9 cellular contexts compared by ENCODE assay signal in the genomic region with DNA sequence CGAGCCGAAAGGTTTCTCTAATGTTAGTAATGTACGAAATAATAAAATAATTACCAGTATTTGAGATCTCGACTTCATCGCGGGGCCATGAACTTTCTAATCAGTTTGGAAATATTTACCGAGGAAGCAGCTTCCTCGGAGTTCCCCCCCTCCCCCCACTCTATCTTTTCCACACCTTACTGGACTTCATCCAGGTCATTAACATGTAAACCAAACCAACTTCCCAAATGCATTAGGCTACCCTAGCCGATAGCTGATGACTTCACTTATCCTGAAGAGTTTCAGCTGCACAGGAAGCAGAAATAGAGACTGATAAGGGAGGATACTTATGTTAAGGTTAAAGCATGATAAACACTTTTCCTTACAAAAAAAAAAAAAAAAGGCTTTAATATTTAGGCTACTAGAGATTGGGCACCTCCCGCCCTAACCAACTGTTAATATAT. TPM values are rescaled to one million over a fixed set of nuclear protein-coding genes. Genes with fewer than 3 reads are reported as not detected.
DNase-seq lines count a peak whose midpoint lies in the region; ATAC-seq, FAIRE-seq and TF ChIP-seq lines count a peak whose summit lies in the region.
"Had no signal": no experiment of that assay in that cellular context is flagged by ENCODE, and none has a peak within 500 bp of the region (broad histone marks: within the 10 kb centered on the region; RNA-seq: fewer than 3 reads in every experiment).

No MANE protein-coding gene starts in this region.

- no peak for DNase-seq in stimulated activated naive CD8-positive, alpha-beta T cell treated with anti-CD3 and anti-CD28 coated beads, Interleukin-15, Interleukin-2, amounts not matched to agents 100 U/mL and 50 U/mL, for 24 hours
- no peak for DNase-seq in ascending aorta (ENCODE audit: low spot score in 2 of 2)
- no peak for DNase-seq in lower leg skin (ENCODE audit: low spot score in 2 of 2)
- DNase-seq in upper lobe of right lung: no peak
- no peak for DNase-seq in RCC 7860 (ENCODE audit: low spot score)
- no peak for DNase-seq in T-helper 9 cell
- no peak for DNase-seq in central memory CD4-positive, alpha-beta T cell

- H3K27me3 ChIP-seq in ascending aorta (no peaks in the 10 kb centered on the region), upper lobe of right lung (no peaks in the 10 kb centered on the region)

- H3K4me3 ChIP-seq in ascending aorta (peak overlapping the region; percentile 75 to 83), lower leg skin (ENCODE audit: low read depth, poor library complexity, severe bottlenecking) (peak overlapping the region; percentile 29), upper lobe of right lung (peak overlapping the region; percentile 75)

- intact Hi-C loops in ascending aorta (cut with DNase I) (loop anchor here (1.0 to 10.0 kb wide), 8 partner anchors 152 to 1520 kb away; a partner anchor contains a TSS), lower leg skin (cut with DNase I; ENCODE audit: low total_unique reads) (no loop called here), upper lobe of right lung (cut with DNase I) (no loop called here)

- peaks cover 84% of the 10 kb centered on the region for H3K27me3 Mint-ChIP-seq in stimulated activated naive CD8-positive, alpha-beta T cell treated with anti-CD3 and anti-CD28 coated beads, Interleukin-15, Interleukin-2, amounts not matched to agents 100 ng/mL and 50 ng/mL, for 24 hours

- 6% methylated on average over 10 of the region's 10 CpGs for WGBS in lower leg skin, 2 donors

- peak in 1 of 3 experiments; percentile 5 for TF ChIP-seq CTCF in ascending aorta (IDR thresholded peaks at IDR 0.05)
- TF ChIP-seq CTCF in lower leg skin (IDR thresholded peaks at IDR 0.05): no peak
- TF ChIP-seq CTCF in upper lobe of right lung (IDR thresholded peaks at IDR 0.05): no peak

- H3K36me3 Mint-ChIP-seq in stimulated activated naive CD8-positive, alpha-beta T cell treated with anti-CD3 and anti-CD28 coated beads, Interleukin-15, Interleukin-2, amounts not matched to agents 100 ng/mL and 50 ng/mL, for 24 hours (ENCODE audit: low read depth): no peaks in the 10 kb centered on the region

- H3K9me3 Mint-ChIP-seq in stimulated activated naive CD8-positive, alpha-beta T cell treated with anti-CD3 and anti-CD28 coated beads, Interleukin-15, Interleukin-2, amounts not matched to agents 100 ng/mL and 50 ng/mL, for 24 hours: no peaks in the 10 kb centered on the region

- H3K4me1 Mint-ChIP-seq in stimulated activated naive CD8-positive, alpha-beta T cell treated with anti-CD3 and anti-CD28 coated beads, Interleukin-15, Interleukin-2, amounts not matched to agents 100 ng/mL and 50 ng/mL, for 24 hours (ENCODE audit: low read depth): peaks cover 38% of the 10 kb centered on the region

- no peak for ATAC-seq in stimulated activated naive CD8-positive, alpha-beta T cell treated with anti-CD3 and anti-CD28 coated beads, Interleukin-15, Interleukin-2, amounts not matched to agents 100 U/mL and 50 U/mL, for 24 hours
- ATAC-seq in upper lobe of right lung: no peak

- no peak for TF ChIP-seq POLR2A in lower leg skin (IDR thresholded peaks at IDR 0.05)

- H3K27ac Mint-ChIP-seq in stimulated activated naive CD8-positive, alpha-beta T cell treated with anti-CD3 and anti-CD28 coated beads, Interleukin-15, Interleukin-2, amounts not matched to agents 100 ng/mL and 50 ng/mL, for 24 hours: peak overlapping the region; percentile 85

- peak overlapping the region; percentile 95 for H3K4me3 Mint-ChIP-seq in stimulated activated naive CD8-positive, alpha-beta T cell treated with anti-CD3 and anti-CD28 coated beads, Interleukin-15, Interleukin-2, amounts not matched to agents 100 ng/mL and 50 ng/mL, for 24 hours

- FAIRE-seq in RCC 7860 (lab: Jason Lieb, UNC): no peak
- FAIRE-seq: frontal cortex had no signal

- peak overlapping the region; percentile 90 to 95 for H3K27ac ChIP-seq in ascending aorta
- H3K27ac ChIP-seq in upper lobe of right lung: peak overlapping the region; percentile 91

- H3K4me1 ChIP-seq in ascending aorta (peaks cover 0 to 3% of the 10 kb centered on the region in 2 donors), upper lobe of right lung (peaks cover 15% of the 10 kb centered on the region)

- H3K36me3 ChIP-seq in ascending aorta (no peaks in the 10 kb centered on the region), upper lobe of right lung (no peaks in the 10 kb centered on the region)

- H3K9me3 ChIP-seq in ascending aorta: no peaks in the 10 kb centered on the region
- H3K9me3 ChIP-seq in upper lobe of right lung: no peaks in the 10 kb centered on the region

RNA-seq across cellular contexts. Expression of a gene that starts 1.5 kb away (rescaled TPM):
- 138 TPM for total RNA-seq in ascending aorta
- total RNA-seq in lower leg skin: 10 to 100 TPM in 2 of 4 donors, 1 to 10 TPM in 2; 2.4 to 15.5 (median 8.1) TPM
- 51.4 TPM for total RNA-seq in upper lobe of right lung

Comparison
In these comparisons a context has a peak if more than half of its experiments do, and no peak if none do; other contexts are left out.
1. H3K4me3 ChIP-seq: peak in every context shown above with its lines; median percentile 79 in ascending aorta; 75 in upper lobe of right lung; 29 in lower leg skin.